14 cellular contexts compared by ENCODE assay signal in genomic region chr2:32838418-32838817, GRCh38.
DNase-seq lines count a peak whose midpoint lies in the region; ATAC-seq and TF ChIP-seq lines count a peak whose summit lies in the region.
"Had no signal": no experiment of that assay in that cellular context is flagged by ENCODE, and none has a peak within 500 bp of the region (broad histone marks: within the 10 kb centered on the region; RNA-seq: fewer than 3 reads in every experiment).

No MANE protein-coding gene starts in this region.

- H3K4me3 ChIP-seq in Caco-2 (ENCODE audit: low read depth, low read length) (no peak overlapping the region), tibial nerve (no peak overlapping the region)
- H3K4me3 ChIP-seq: left ventricle myocardium inferior, SJSA1 had no signal

- ATAC-seq in GM18517 (IDR thresholded peaks at IDR 0.05; ENCODE audit: unreplicated experiment) (peak; percentile 86), GM21526 (IDR thresholded peaks at IDR 0.05; ENCODE audit: low FRiP score, unreplicated experiment) (peak; percentile 69), HG03354 (IDR thresholded peaks at IDR 0.05; ENCODE audit: poor library complexity, severe bottlenecking, unreplicated experiment) (peak; percentile 72), activated B cell treated with CpG ODN at 0.5 μM for 24 hours (ENCODE audit: low read depth) (peak; percentile 57)
- ATAC-seq: activated T-cell treated with anti-CD3 and anti-CD28 coated beads, Interleukin-2, amount 50 U/mL, for 72 hours; WTC11 had no signal

- no TSS peak for BruUV-seq in Caco-2 (replicated peaks; lab: Mats Ljungman, UMichigan)

- POLR2A ChIA-PET in activated B cell treated with CpG ODN at 0.5 μM for 24 hours (lab: Charles Lee) = no interaction called here
- POLR2A ChIA-PET in Caco-2 (lab: Charles Lee) = no interaction called here

- no peak for TF ChIP-seq CTCF in activated B cell treated with CpG ODN at 0.5 μM for 24 hours (IDR thresholded peaks at IDR 0.05)
- no peak for TF ChIP-seq CTCF in Caco-2 (IDR thresholded peaks at IDR 0.05; ENCODE audit: insufficient read depth in 1 of 2, low read depth in 1 of 2, low read length in 1 of 2, severe bottlenecking in 1 of 2, unreplicated experiment in 1 of 2)
- TF ChIP-seq CTCF in tibial nerve (IDR thresholded peaks at IDR 0.05) = no peak

- H3K9me3 ChIP-seq in Caco-2 (no peaks in the 10 kb centered on the region), tibial nerve (no peaks in the 10 kb centered on the region)
- H3K9me3 ChIP-seq: left ventricle myocardium inferior, SJSA1 had no signal

- no peaks in the 10 kb centered on the region for H3K27me3 ChIP-seq in Caco-2 (replicated peaks; ENCODE audit: control insufficient read depth, insufficient read depth, low read length)
- no peaks in the 10 kb centered on the region for H3K27me3 ChIP-seq in tibial nerve
- H3K27me3 ChIP-seq: SJSA1 had no signal

- no peak for TF ChIP-seq EP300 in tibial nerve (IDR thresholded peaks at IDR 0.05)

- intact Hi-C loops in activated B cell treated with CpG ODN at 0.5 μM for 24 hours (cut with micrococcal nuclease) (no loop called here), Caco-2 (cut with micrococcal nuclease; ENCODE audit: unreplicated experiment) (no loop called here)

- no peaks in the 10 kb centered on the region for H3K36me3 Mint-ChIP-seq in activated B cell treated with CpG ODN at 0.5 μM for 24 hours (ENCODE audit: low read depth)
- peaks cover 4% of the 10 kb centered on the region for H3K36me3 Mint-ChIP-seq in Caco-2 (ENCODE audit: insufficient read depth, unreplicated experiment)
- H3K36me3 Mint-ChIP-seq: WTC11 had no signal

- peak overlapping the region; percentile 14 for H3K27ac Mint-ChIP-seq in activated B cell treated with CpG ODN at 0.5 μM for 24 hours
- H3K27ac Mint-ChIP-seq in Caco-2 (ENCODE audit: unreplicated experiment) = no peak overlapping the region
- H3K27ac Mint-ChIP-seq: activated T-cell treated with anti-CD3 and anti-CD28 coated beads, Interleukin-2, amount 50 U/mL, for 72 hours; WTC11 had no signal

- H3K4me1 ChIP-seq in Caco-2 (peaks cover 30% of the 10 kb centered on the region), tibial nerve (no peaks in the 10 kb centered on the region)

- H3K27me3 Mint-ChIP-seq in activated B cell treated with CpG ODN at 0.5 μM for 24 hours = no peaks in the 10 kb centered on the region
- no peaks in the 10 kb centered on the region for H3K27me3 Mint-ChIP-seq in Caco-2 (ENCODE audit: insufficient read depth, unreplicated experiment)

- no peaks in the 10 kb centered on the region for H3K9me3 Mint-ChIP-seq in activated B cell treated with CpG ODN at 0.5 μM for 24 hours
- H3K9me3 Mint-ChIP-seq in Caco-2 (ENCODE audit: unreplicated experiment) = peaks cover 21% of the 10 kb centered on the region
- H3K9me3 Mint-ChIP-seq: activated T-cell treated with anti-CD3 and anti-CD28 coated beads, Interleukin-2, amount 50 U/mL, for 72 hours had no signal

- H3K27ac ChIP-seq in tibial nerve = no peak overlapping the region
- H3K27ac ChIP-seq: left ventricle myocardium inferior, SJSA1 had no signal

- no peak for TF ChIP-seq POLR2A in tibial nerve (IDR thresholded peaks at IDR 0.05)

- 74 to 80% methylated on average over 7 of the region's 7 CpGs for WGBS in tibial nerve, 2 donors

- H3K4me1 Mint-ChIP-seq in activated B cell treated with CpG ODN at 0.5 μM for 24 hours = peaks cover 26% of the 10 kb centered on the region
- H3K4me1 Mint-ChIP-seq in Caco-2 (ENCODE audit: low read depth, unreplicated experiment) = peaks cover 45% of the 10 kb centered on the region
- H3K4me1 Mint-ChIP-seq: WTC11 had no signal

- CTCF ChIA-PET in activated B cell treated with CpG ODN at 0.5 μM for 24 hours (lab: Charles Lee) (no interaction called here), Caco-2 (lab: Charles Lee) (no interaction called here)

- H3K4me3 Mint-ChIP-seq in activated B cell treated with CpG ODN at 0.5 μM for 24 hours (no peak overlapping the region), Caco-2 (ENCODE audit: unreplicated experiment) (no peak overlapping the region)
- H3K4me3 Mint-ChIP-seq: activated T-cell treated with anti-CD3 and anti-CD28 coated beads, Interleukin-2, amount 50 U/mL, for 72 hours; nephron progenitor cell; WTC11 had no signal

- H3K36me3 ChIP-seq in Caco-2 (ENCODE audit: control insufficient read depth, insufficient read depth, low read length) = no peaks in the 10 kb centered on the region
- no peaks in the 10 kb centered on the region for H3K36me3 ChIP-seq in tibial nerve
- H3K36me3 ChIP-seq: left ventricle myocardium inferior, SJSA1 had no signal

- DNase-seq in activated B cell treated with CpG ODN at 0.5 μM for 24 hours (no peak), Caco-2 (no peak), tibial nerve (ENCODE audit: low spot score in 2 of 2) (no peak), SHP77 (lab: John Stamatoyannopoulos, UW) (no peak)
- no peak for DNase-seq in stimulated activated CD8-positive, alpha-beta memory T cell treated with anti-CD3 and anti-CD28 coated beads, Interleukin-4, amount 100 ng/mL, for 48 hours
- DNase-seq: activated T-cell treated with anti-CD3 and anti-CD28 coated beads, Interleukin-2, amount 50 U/mL, for 72 hours; left ventricle myocardium inferior; NCI-H524; nephron progenitor cell had no signal
